ENCODE assay signal across 28 cellular contexts in genomic region chr16:57685633-57686032, GRCh38. TPM values are rescaled to one million over a fixed set of nuclear protein-coding genes. Genes with fewer than 3 reads are reported as not detected.
"Had no signal": no experiment of that assay in that cellular context is flagged by ENCODE, and none has a peak within 500 bp of the region (broad histone marks: within the 10 kb centered on the region; RNA-seq: fewer than 3 reads in every experiment).

No MANE protein-coding gene starts in this region.

- ATAC-seq: left colon; left lung; lower lobe of right lung; naive thymus-derived CD8-positive, alpha-beta T cell; pancreas; right cardiac atrium; sciatic nerve; stimulated activated effector memory CD8-positive, alpha-beta T cell treated with anti-CD3 and anti-CD28 coated beads, Interleukin-12 subunit alpha, Interleukin-12 subunit beta, amount 100 ng/mL, for 72 hours; stimulated activated naive CD8-positive, alpha-beta T cell treated with anti-CD3 and anti-CD28 coated beads, Interleukin-15, amount 100 ng/mL, for 72 hours had no signal

- H3K36me3 Mint-ChIP-seq: immature natural killer cell; naive thymus-derived CD8-positive, alpha-beta T cell; type B pancreatic cell had no signal

- H3K27ac Mint-ChIP-seq: nephron; stimulated activated effector memory CD8-positive, alpha-beta T cell treated with anti-CD3 and anti-CD28 coated beads, Interleukin-12 subunit alpha, Interleukin-12 subunit beta, amount 100 ng/mL, for 72 hours; stimulated activated naive CD8-positive, alpha-beta T cell treated with anti-CD3 and anti-CD28 coated beads, Interleukin-15, amount 100 ng/mL, for 72 hours; type B pancreatic cell had no signal

- FAIRE-seq: islet of Langerhans, kidney, pancreas, small intestine had no signal

- H3K9me3 ChIP-seq: left lung, lower lobe of right lung, pancreas, prostate gland, spleen, tibial nerve, uterus had no signal

- DNase-seq: hippocampal formation; immature natural killer cell; kidney; left colon; left lung; lower lobe of right lung; mammary epithelial cell; mesenchymal stem cell; retina; right cardiac atrium; small intestine; spleen; stimulated activated CD4-positive, alpha-beta T cell treated with anti-CD3 and anti-CD28 coated beads, Interleukin-4, amount 100 ng/mL, for 24 hours; stimulated activated naive CD4-positive, alpha-beta T cell; stimulated activated naive CD8-positive, alpha-beta T cell treated with anti-CD3 and anti-CD28 coated beads, Interleukin-15, amount 100 ng/mL, for 72 hours; substantia nigra had no signal

- H3K27me3 Mint-ChIP-seq: naive thymus-derived CD8-positive, alpha-beta T cell; stimulated activated naive CD8-positive, alpha-beta T cell treated with anti-CD3 and anti-CD28 coated beads, Interleukin-15, amount 100 ng/mL, for 72 hours; type B pancreatic cell had no signal

- H3K4me3 Mint-ChIP-seq: immature natural killer cell; naive thymus-derived CD8-positive, alpha-beta T cell; nephron; neural crest cell; stimulated activated effector memory CD8-positive, alpha-beta T cell treated with anti-CD3 and anti-CD28 coated beads, Interleukin-12 subunit alpha, Interleukin-12 subunit beta, amount 100 ng/mL, for 72 hours; stimulated activated naive CD8-positive, alpha-beta T cell treated with anti-CD3 and anti-CD28 coated beads, Interleukin-15, amount 100 ng/mL, for 72 hours; type B pancreatic cell had no signal

- H3K9me3 Mint-ChIP-seq: immature natural killer cell; naive thymus-derived CD8-positive, alpha-beta T cell; nephron; stimulated activated effector memory CD8-positive, alpha-beta T cell treated with anti-CD3 and anti-CD28 coated beads, Interleukin-12 subunit alpha, Interleukin-12 subunit beta, amount 100 ng/mL, for 72 hours; stimulated activated naive CD8-positive, alpha-beta T cell treated with anti-CD3 and anti-CD28 coated beads, Interleukin-15, amount 100 ng/mL, for 72 hours; type B pancreatic cell had no signal

- H3K27me3 ChIP-seq: pancreas, spleen, tibial nerve, uterus had no signal

- H3K27ac ChIP-seq: lower lobe of right lung, pancreas, prostate gland, tibial nerve, uterus had no signal

- H3K36me3 ChIP-seq: lower lobe of right lung, pancreas, prostate gland, tibial nerve, uterus had no signal

- H3K4me1 ChIP-seq: lower lobe of right lung, prostate gland, tibial nerve, uterus had no signal

- H3K4me3 ChIP-seq: left lung, lower lobe of right lung, pancreas, prostate gland, spleen, tibial nerve, uterus had no signal

RNA-seq across cellular contexts. Expression of gene DRC7, which starts 9.0 kb away (rescaled TPM):
- total RNA-seq: left colon; mammary epithelial cell; naive thymus-derived CD8-positive, alpha-beta T cell; osteoblast; right cardiac atrium; sciatic nerve had no signal
- polyA plus RNA-seq: immature natural killer cell; naive thymus-derived CD8-positive, alpha-beta T cell; right cardiac atrium; small intestine had no signal

RNA-seq across cellular contexts. Expression of gene ADGRG3, which starts 17.5 kb away (rescaled TPM):
- total RNA-seq: mammary epithelial cell; naive thymus-derived CD8-positive, alpha-beta T cell; neural crest cell; osteoblast; prostate gland had no signal
- polyA plus RNA-seq: mammary epithelial cell; naive thymus-derived CD8-positive, alpha-beta T cell had no signal
